19 cellular contexts compared by ENCODE assay signal in the genomic region with DNA sequence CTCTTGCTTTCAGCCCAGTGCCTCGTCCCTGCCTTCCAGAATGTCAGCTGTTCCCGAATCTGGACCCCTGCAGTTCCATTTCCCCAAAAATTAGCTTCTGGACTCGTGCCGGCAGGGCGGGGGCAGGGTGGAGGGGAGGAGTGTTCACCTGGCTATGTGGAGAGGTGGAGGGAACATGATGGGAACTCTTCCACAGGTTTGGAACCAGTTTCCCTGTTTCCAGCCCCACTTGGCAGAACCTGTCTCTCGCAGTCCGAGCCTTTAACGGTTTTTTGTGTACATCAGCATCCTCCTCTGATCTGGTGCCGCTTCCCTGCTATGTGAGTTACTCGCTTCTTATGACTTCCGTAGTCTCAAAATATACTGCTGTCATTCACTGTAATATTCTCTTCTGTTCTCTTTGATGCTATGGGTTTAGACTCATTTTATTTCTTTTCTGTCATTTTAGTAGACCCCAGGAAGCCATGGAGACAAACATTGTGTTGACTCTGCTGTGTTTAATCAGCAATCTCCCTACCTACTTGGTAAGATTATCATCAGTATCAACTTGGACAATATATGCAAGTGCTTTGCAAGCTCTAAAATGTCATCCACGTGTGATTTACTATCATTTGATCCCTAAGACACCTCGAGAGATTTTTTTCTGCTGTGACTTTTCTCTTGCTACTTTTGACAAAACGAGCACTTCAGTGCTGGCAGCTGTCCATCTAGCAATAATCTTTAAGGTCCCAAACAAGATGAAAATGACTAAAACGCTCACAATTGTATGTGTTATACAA.
"Had no signal": no experiment of that assay in that cellular context is flagged by ENCODE, and none has a peak within 500 bp of the region (broad histone marks: within the 10 kb centered on the region; RNA-seq: fewer than 3 reads in every experiment).

No MANE protein-coding gene starts in this region.

- H3K27ac Mint-ChIP-seq: activated CD4-positive, alpha-beta memory T cell treated with anti-CD3 and anti-CD28 coated beads for 36 hours; activated naive CD4-positive, alpha-beta T cell treated with anti-CD3 and anti-CD28 coated beads for 36 hours; activated T-cell treated with anti-CD3 and anti-CD28 coated beads, Interleukin-2, amount 50 U/mL, for 72 hours; stimulated activated naive CD8-positive, alpha-beta T cell treated with anti-CD3 and anti-CD28 coated beads, Interleukin-15, Interleukin-2, amounts not matched to agents 100 ng/mL and 50 ng/mL, for 24 hours had no signal

- H3K27ac ChIP-seq: epithelial cell of prostate, gastroesophageal sphincter, neutrophil, pancreas, right lobe of liver, skin epidermis, transverse colon, vagina had no signal

- H3K36me3 Mint-ChIP-seq: activated CD4-positive, alpha-beta memory T cell treated with anti-CD3 and anti-CD28 coated beads for 36 hours; natural killer cell treated with Interleukin-12 subunit alpha and Interleukin-12 subunit beta and Interleukin-15 and Interleukin-18, amount 100 ng/mL, for 72 hours had no signal

- H3K27me3 ChIP-seq: gastroesophageal sphincter, neutrophil, pancreas, right lobe of liver, transverse colon, vagina had no signal

- H3K9me3 ChIP-seq: gastroesophageal sphincter, neutrophil, pancreas, right lobe of liver, transverse colon, vagina had no signal

- H3K9me3 Mint-ChIP-seq: activated CD4-positive, alpha-beta memory T cell treated with anti-CD3 and anti-CD28 coated beads for 36 hours; activated naive CD4-positive, alpha-beta T cell treated with anti-CD3 and anti-CD28 coated beads for 36 hours; activated T-cell treated with anti-CD3 and anti-CD28 coated beads, Interleukin-2, amount 50 U/mL, for 72 hours; natural killer cell treated with Interleukin-12 subunit alpha and Interleukin-12 subunit beta and Interleukin-15 and Interleukin-18, amount 100 ng/mL, for 72 hours; stimulated activated naive CD8-positive, alpha-beta T cell treated with anti-CD3 and anti-CD28 coated beads, Interleukin-15, Interleukin-2, amounts not matched to agents 100 ng/mL and 50 ng/mL, for 24 hours had no signal

- H3K4me1 ChIP-seq: gastroesophageal sphincter, pancreas, right lobe of liver, transverse colon, vagina had no signal

- H3K36me3 ChIP-seq: gastroesophageal sphincter, neutrophil, pancreas, right lobe of liver, transverse colon, vagina had no signal

- ATAC-seq: activated T-cell treated with anti-CD3 and anti-CD28 coated beads, Interleukin-2, amount 50 U/mL, for 72 hours; gastroesophageal sphincter; left cardiac atrium; natural killer cell treated with Interleukin-12 subunit alpha and Interleukin-12 subunit beta and Interleukin-15 and Interleukin-18, amount 100 ng/mL, for 72 hours; pancreas; right lobe of liver had no signal

- DNase-seq: activated CD4-positive, alpha-beta memory T cell treated with anti-CD3 and anti-CD28 coated beads for 36 hours; activated CD4-positive, alpha-beta T cell treated with anti-CD3 and anti-CD28 coated beads for 48 hours; activated effector memory CD4-positive, alpha-beta T cell treated with Interleukin-2 at 50 U/mL for 16 hours; activated naive CD4-positive, alpha-beta T cell treated with anti-CD3 and anti-CD28 coated beads for 36 hours; activated T-cell treated with anti-CD3 and anti-CD28 coated beads, Interleukin-2, amount 50 U/mL, for 72 hours; amygdala; head of caudate nucleus; left cardiac atrium; pancreas; right lobe of liver; stimulated activated CD4-positive, alpha-beta T cell treated with anti-CD3 and anti-CD28 coated beads, Interleukin-1b, Interleukin-23, amount 100 ng/mL, for 48 hours; transverse colon had no signal

- H3K27me3 Mint-ChIP-seq: stimulated activated naive CD8-positive, alpha-beta T cell treated with anti-CD3 and anti-CD28 coated beads, Interleukin-15, Interleukin-2, amounts not matched to agents 100 ng/mL and 50 ng/mL, for 24 hours had no signal

- H3K4me3 Mint-ChIP-seq: activated CD4-positive, alpha-beta memory T cell treated with anti-CD3 and anti-CD28 coated beads for 36 hours; activated naive CD4-positive, alpha-beta T cell treated with anti-CD3 and anti-CD28 coated beads for 36 hours; activated T-cell treated with anti-CD3 and anti-CD28 coated beads, Interleukin-2, amount 50 U/mL, for 72 hours; natural killer cell treated with Interleukin-12 subunit alpha and Interleukin-12 subunit beta and Interleukin-15 and Interleukin-18, amount 100 ng/mL, for 72 hours; stimulated activated naive CD8-positive, alpha-beta T cell treated with anti-CD3 and anti-CD28 coated beads, Interleukin-15, Interleukin-2, amounts not matched to agents 100 ng/mL and 50 ng/mL, for 24 hours had no signal

- H3K4me3 ChIP-seq: gastroesophageal sphincter, pancreas, right lobe of liver, skin epidermis, transverse colon, vagina had no signal
